In the genomic region with DNA sequence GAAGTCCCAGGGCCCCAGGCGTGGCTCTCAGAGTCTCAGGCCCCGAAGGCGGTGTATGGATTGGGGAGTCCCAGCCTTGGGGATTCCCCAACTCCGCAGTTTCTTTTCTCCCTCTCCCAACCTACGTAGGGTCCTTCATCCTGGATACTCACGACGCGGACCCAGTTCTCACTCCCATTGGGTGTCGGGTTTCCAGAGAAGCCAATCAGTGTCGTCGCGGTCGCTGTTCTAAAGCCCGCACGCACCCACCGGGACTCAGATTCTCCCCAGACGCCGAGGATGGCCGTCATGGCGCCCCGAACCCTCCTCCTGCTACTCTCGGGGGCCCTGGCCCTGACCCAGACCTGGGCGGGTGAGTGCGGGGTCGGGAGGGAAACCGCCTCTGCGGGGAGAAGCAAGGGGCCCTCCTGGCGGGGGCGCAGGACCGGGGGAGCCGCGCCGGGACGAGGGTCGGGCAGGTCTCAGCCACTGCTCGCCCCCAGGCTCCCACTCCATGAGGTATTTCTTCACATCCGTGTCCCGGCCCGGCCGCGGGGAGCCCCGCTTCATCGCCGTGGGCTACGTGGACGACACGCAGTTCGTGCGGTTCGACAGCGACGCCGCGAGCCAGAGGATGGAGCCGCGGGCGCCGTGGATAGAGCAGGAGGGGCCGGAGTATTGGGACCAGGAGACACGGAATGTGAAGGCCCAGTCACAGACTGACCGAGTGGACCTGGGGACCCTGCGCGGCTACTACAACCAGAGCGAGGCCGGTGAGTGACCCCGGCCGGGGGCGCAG, we compare ENCODE assay signal across 1 cellular context.
A peak's percentile ranks its signal among the peaks of the same experiment; 100 is the strongest.
TF ChIP-seq lines count a peak whose summit lies in the region.

A gene (plus strand): TSS at position 258 of the 778 bp plus-strand sequence. CDS start 22 bp downstream, at position 280.

TF ChIP-seq in HEK293, 187 proteins besides CTCF, POLR2A, EP300 and RAD21 (continued from another document):
- TF ChIP-seq, protein P1, sequence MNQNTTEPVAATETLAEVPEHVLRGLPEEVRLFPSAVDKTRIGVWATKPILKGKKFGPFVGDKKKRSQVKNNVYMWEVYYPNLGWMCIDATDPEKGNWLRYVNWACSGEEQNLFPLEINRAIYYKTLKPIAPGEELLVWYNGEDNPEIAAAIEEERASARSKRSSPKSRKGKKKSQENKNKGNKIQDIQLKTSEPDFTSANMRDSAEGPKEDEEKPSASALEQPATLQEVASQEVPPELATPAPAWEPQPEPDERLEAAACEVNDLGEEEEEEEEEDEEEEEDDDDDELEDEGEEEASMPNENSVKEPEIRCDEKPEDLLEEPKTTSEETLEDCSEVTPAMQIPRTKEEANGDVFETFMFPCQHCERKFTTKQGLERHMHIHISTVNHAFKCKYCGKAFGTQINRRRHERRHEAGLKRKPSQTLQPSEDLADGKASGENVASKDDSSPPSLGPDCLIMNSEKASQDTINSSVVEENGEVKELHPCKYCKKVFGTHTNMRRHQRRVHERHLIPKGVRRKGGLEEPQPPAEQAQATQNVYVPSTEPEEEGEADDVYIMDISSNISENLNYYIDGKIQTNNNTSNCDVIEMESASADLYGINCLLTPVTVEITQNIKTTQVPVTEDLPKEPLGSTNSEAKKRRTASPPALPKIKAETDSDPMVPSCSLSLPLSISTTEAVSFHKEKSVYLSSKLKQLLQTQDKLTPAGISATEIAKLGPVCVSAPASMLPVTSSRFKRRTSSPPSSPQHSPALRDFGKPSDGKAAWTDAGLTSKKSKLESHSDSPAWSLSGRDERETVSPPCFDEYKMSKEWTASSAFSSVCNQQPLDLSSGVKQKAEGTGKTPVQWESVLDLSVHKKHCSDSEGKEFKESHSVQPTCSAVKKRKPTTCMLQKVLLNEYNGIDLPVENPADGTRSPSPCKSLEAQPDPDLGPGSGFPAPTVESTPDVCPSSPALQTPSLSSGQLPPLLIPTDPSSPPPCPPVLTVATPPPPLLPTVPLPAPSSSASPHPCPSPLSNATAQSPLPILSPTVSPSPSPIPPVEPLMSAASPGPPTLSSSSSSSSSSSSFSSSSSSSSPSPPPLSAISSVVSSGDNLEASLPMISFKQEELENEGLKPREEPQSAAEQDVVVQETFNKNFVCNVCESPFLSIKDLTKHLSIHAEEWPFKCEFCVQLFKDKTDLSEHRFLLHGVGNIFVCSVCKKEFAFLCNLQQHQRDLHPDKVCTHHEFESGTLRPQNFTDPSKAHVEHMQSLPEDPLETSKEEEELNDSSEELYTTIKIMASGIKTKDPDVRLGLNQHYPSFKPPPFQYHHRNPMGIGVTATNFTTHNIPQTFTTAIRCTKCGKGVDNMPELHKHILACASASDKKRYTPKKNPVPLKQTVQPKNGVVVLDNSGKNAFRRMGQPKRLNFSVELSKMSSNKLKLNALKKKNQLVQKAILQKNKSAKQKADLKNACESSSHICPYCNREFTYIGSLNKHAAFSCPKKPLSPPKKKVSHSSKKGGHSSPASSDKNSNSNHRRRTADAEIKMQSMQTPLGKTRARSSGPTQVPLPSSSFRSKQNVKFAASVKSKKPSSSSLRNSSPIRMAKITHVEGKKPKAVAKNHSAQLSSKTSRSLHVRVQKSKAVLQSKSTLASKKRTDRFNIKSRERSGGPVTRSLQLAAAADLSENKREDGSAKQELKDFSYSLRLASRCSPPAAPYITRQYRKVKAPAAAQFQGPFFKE (tag by site-specific recombination; IDR thresholded peaks at IDR 0.05; ENCODE audit: borderline replicate concordance): no peak; the same call in 1 of the 2 replicates
- TF ChIP-seq, protein P2, sequence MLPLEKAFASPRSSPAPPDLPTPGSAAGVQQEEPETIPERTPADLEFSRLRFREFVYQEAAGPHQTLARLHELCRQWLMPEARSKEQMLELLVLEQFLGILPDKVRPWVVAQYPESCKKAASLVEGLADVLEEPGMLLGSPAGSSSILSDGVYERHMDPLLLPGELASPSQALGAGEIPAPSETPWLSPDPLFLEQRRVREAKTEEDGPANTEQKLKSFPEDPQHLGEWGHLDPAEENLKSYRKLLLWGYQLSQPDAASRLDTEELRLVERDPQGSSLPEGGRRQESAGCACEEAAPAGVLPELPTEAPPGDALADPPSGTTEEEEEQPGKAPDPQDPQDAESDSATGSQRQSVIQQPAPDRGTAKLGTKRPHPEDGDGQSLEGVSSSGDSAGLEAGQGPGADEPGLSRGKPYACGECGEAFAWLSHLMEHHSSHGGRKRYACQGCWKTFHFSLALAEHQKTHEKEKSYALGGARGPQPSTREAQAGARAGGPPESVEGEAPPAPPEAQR (tag by site-specific recombination; IDR thresholded peaks at IDR 0.05): no peak
- TF ChIP-seq ZFP41 (tag by site-specific recombination; IDR thresholded peaks at IDR 0.05; ENCODE audit: borderline replicate concordance) (no peak), ZBTB20 (tag by site-specific recombination; IDR thresholded peaks at IDR 0.05) (peak; percentile 85), ZNF664 (tag by site-specific recombination; IDR thresholded peaks at IDR 0.05) (no peak), YY1 (tag by site-specific recombination; IDR thresholded peaks at IDR 0.05) (peak; percentile 76), ZNF600 (tag by site-specific recombination; IDR thresholded peaks at IDR 0.05) (no peak), ZNF654 (tag by site-specific recombination; IDR thresholded peaks at IDR 0.05; ENCODE audit: low read depth) (no peak), ZNF560 (tag by site-specific recombination; IDR thresholded peaks at IDR 0.05; ENCODE audit: borderline replicate concordance) (no peak), ZNF23 (tag by site-specific recombination; IDR thresholded peaks at IDR 0.05; ENCODE audit: borderline replicate concordance) (no peak), IKZF3 (tag by site-specific recombination; IDR thresholded peaks at IDR 0.05) (peak; percentile 78), ZNF157 (tag by site-specific recombination; IDR thresholded peaks at IDR 0.05) (no peak), ZFP3 (tag by site-specific recombination; IDR thresholded peaks at IDR 0.05; ENCODE audit: low read depth) (no peak), ZNF324 (tag by site-specific recombination; IDR thresholded peaks at IDR 0.05) (no peak), ZNF341 (tag by site-specific recombination; IDR thresholded peaks at IDR 0.05; ENCODE audit: low read depth) (peak; percentile 97), ZNF16 (tag by site-specific recombination; IDR thresholded peaks at IDR 0.05; ENCODE audit: low read depth) (no peak), ZNF311 (tag by site-specific recombination; IDR thresholded peaks at IDR 0.05; ENCODE audit: borderline replicate concordance) (no peak)
- TF ChIP-seq, protein P3, sequence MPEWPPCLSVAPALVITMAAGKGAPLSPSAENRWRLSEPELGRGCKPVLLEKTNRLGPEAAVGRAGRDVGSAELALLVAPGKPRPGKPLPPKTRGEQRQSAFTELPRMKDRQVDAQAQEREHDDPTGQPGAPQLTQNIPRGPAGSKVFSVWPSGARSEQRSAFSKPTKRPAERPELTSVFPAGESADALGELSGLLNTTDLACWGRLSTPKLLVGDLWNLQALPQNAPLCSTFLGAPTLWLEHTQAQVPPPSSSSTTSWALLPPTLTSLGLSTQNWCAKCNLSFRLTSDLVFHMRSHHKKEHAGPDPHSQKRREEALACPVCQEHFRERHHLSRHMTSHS (tag by site-specific recombination; IDR thresholded peaks at IDR 0.05): no peak
- TF ChIP-seq, protein P4, sequence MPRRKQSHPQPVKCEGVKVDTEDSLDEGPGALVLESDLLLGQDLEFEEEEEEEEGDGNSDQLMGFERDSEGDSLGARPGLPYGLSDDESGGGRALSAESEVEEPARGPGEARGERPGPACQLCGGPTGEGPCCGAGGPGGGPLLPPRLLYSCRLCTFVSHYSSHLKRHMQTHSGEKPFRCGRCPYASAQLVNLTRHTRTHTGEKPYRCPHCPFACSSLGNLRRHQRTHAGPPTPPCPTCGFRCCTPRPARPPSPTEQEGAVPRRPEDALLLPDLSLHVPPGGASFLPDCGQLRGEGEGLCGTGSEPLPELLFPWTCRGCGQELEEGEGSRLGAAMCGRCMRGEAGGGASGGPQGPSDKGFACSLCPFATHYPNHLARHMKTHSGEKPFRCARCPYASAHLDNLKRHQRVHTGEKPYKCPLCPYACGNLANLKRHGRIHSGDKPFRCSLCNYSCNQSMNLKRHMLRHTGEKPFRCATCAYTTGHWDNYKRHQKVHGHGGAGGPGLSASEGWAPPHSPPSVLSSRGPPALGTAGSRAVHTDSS (tag by site-specific recombination; IDR thresholded peaks at IDR 0.05): no peak
- TF ChIP-seq, protein P5, sequence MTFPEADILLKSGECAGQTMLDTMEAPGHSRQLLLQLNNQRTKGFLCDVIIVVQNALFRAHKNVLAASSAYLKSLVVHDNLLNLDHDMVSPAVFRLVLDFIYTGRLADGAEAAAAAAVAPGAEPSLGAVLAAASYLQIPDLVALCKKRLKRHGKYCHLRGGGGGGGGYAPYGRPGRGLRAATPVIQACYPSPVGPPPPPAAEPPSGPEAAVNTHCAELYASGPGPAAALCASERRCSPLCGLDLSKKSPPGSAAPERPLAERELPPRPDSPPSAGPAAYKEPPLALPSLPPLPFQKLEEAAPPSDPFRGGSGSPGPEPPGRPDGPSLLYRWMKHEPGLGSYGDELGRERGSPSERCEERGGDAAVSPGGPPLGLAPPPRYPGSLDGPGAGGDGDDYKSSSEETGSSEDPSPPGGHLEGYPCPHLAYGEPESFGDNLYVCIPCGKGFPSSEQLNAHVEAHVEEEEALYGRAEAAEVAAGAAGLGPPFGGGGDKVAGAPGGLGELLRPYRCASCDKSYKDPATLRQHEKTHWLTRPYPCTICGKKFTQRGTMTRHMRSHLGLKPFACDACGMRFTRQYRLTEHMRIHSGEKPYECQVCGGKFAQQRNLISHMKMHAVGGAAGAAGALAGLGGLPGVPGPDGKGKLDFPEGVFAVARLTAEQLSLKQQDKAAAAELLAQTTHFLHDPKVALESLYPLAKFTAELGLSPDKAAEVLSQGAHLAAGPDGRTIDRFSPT (tag by site-specific recombination; IDR thresholded peaks at IDR 0.05): no peak
